Comparison of ENCODE assay signal across 1 cellular context in the genomic region with DNA sequence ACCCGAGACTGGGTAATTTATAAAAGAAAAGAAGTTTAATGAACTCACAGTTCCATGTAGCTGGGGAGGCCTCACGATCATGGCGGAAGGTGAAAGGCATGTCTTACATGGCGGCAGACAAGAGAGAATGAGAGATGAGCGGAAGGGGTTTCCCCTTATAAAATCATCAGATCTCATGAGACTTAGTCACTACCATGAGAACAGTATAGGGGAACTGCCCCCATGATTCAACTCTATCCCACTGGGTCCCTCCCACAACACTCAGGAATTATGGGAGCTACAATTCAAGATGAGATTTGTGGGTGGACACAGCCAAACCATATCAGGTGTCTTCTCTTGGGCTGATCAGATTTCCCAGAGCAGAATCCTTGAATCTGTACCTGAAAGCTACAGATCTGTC.
A peak's percentile ranks its signal among the peaks of the same experiment; 100 is the strongest.
TF ChIP-seq lines count a peak whose summit lies in the region.

No MANE protein-coding gene starts in this region.

TF ChIP-seq in HepG2, 621 proteins besides CTCF, POLR2A, EP300 and RAD21 (continued from another document):
- TF ChIP-seq ZNF430 (CRISPR knock-in tag; IDR thresholded peaks at IDR 0.05) (0 out of 2 replicates have a peak, but pooled peaks have one; percentile 48), FOSL2 (CRISPR knock-in tag; IDR thresholded peaks at IDR 0.05) (no peak), ZNF879 (CRISPR knock-in tag; IDR thresholded peaks at IDR 0.05) (no peak), RORA (CRISPR knock-in tag; IDR thresholded peaks at IDR 0.05) (no peak), ZFP36 (IDR thresholded peaks at IDR 0.05; ENCODE audit: borderline replicate concordance, low read depth, low read length, partially characterized antibody) (no peak)
TF ChIP-seq in HepG2: peak in this region for 1.
